ENCODE assay signal across 19 cellular contexts in genomic region chr9:109206670-109207069, GRCh38. TPM values are rescaled to one million over a fixed set of nuclear protein-coding genes. Genes with fewer than 3 reads are reported as not detected.
DNase-seq lines count a peak whose midpoint lies in the region; ATAC-seq and TF ChIP-seq lines count a peak whose summit lies in the region.
"Had no signal": no experiment of that assay in that cellular context is flagged by ENCODE, and none has a peak within 500 bp of the region (broad histone marks: within the 10 kb centered on the region; RNA-seq: fewer than 3 reads in every experiment).

No MANE protein-coding gene starts in this region.

- no peak overlapping the region for H3K27ac Mint-ChIP-seq in activated CD4-positive, alpha-beta T cell treated with anti-CD3 and anti-CD28 coated beads, Interleukin-2, amount 10 ng/mL, durations not matched to agents 24 days and 14 days
- no peak overlapping the region for H3K27ac Mint-ChIP-seq in WTC11
- H3K27ac Mint-ChIP-seq: activated naive CD4-positive, alpha-beta T cell treated with anti-CD3 and anti-CD28 coated beads, Interleukin-2, amount 10 ng/mL, durations not matched to agents 7 days and 5 days; T-helper 1 cell treated with Interleukin-12 subunit alpha and Interleukin-12 subunit beta and Interleukin-4 antibody, amounts not matched to agents 30 μg/mL and 1 μg/mL, for 36 hours had no signal

- TF ChIP-seq POLR2A in esophagus squamous epithelium (IDR thresholded peaks at IDR 0.05) = no peak
- no peak for TF ChIP-seq POLR2A in testis (IDR thresholded peaks at IDR 0.05)

- no peaks in the 10 kb centered on the region for H3K9me3 ChIP-seq in esophagus squamous epithelium
- H3K9me3 ChIP-seq in testis = no peaks in the 10 kb centered on the region
- H3K9me3 ChIP-seq: left lung, Peyer's patch, vagina had no signal

- H3K4me3 Mint-ChIP-seq in activated CD4-positive, alpha-beta T cell treated with anti-CD3 and anti-CD28 coated beads, Interleukin-2, amount 10 ng/mL, durations not matched to agents 24 days and 14 days = no peak overlapping the region
- H3K4me3 Mint-ChIP-seq in WTC11 = no peak overlapping the region
- H3K4me3 Mint-ChIP-seq: activated naive CD4-positive, alpha-beta T cell treated with anti-CD3 and anti-CD28 coated beads, Interleukin-2, amount 10 ng/mL, durations not matched to agents 7 days and 5 days; T-helper 1 cell treated with Interleukin-12 subunit alpha and Interleukin-12 subunit beta and Interleukin-4 antibody, amounts not matched to agents 30 μg/mL and 1 μg/mL, for 36 hours had no signal

- intact Hi-C loops in activated CD4-positive, alpha-beta T cell treated with anti-CD3 and anti-CD28 coated beads, Interleukin-2, amount 10 ng/mL, durations not matched to agents 24 days and 14 days (cut with micrococcal nuclease) = no loop called here
- intact Hi-C loops in left colon (cut with DNase I, micrococcal nuclease) (no loop called here), esophagus squamous epithelium (cut with DNase I) (no loop called here), testis (cut with DNase I; ENCODE audit: low total_unique reads) (no loop called here)

- CTCF ChIA-PET in WTC11 (lab: Charles Lee) = interaction anchor here (0.6 to 2.1 kb wide), 18 partner anchors 9 to 260 kb away, joined by 3 to 11 read pairs (median 4); partner anchors contain the start of gene TMEM245

- WGBS in esophagus squamous epithelium, 2 donors = 94 to 97% methylated on average over 2 of the region's 2 CpGs
- 88 to 98% methylated on average over 2 of the region's 2 CpGs for WGBS in testis, 2 donors

- H3K27ac ChIP-seq in esophagus squamous epithelium = no peak overlapping the region
- H3K27ac ChIP-seq in testis = no peak overlapping the region
- H3K27ac ChIP-seq: dorsolateral prefrontal cortex, left lung, Peyer's patch, vagina had no signal

- ATAC-seq in WTC11 (peak; percentile 98), left colon (peak; percentile 54), GM19463 (IDR thresholded peaks at IDR 0.05; ENCODE audit: unreplicated experiment) (no peak)
- ATAC-seq: left lung had no signal

- H3K9me3 Mint-ChIP-seq in activated CD4-positive, alpha-beta T cell treated with anti-CD3 and anti-CD28 coated beads, Interleukin-2, amount 10 ng/mL, durations not matched to agents 24 days and 14 days = no peaks in the 10 kb centered on the region
- H3K9me3 Mint-ChIP-seq in WTC11 = no peaks in the 10 kb centered on the region
- H3K9me3 Mint-ChIP-seq: activated naive CD4-positive, alpha-beta T cell treated with anti-CD3 and anti-CD28 coated beads, Interleukin-2, amount 10 ng/mL, durations not matched to agents 7 days and 5 days; T-helper 1 cell treated with Interleukin-12 subunit alpha and Interleukin-12 subunit beta and Interleukin-4 antibody, amounts not matched to agents 30 μg/mL and 1 μg/mL, for 36 hours had no signal

- POLR2A ChIA-PET in WTC11 (lab: Charles Lee) = no interaction called here

- H3K4me1 ChIP-seq in esophagus squamous epithelium = no peaks in the 10 kb centered on the region
- no peaks in the 10 kb centered on the region for H3K4me1 ChIP-seq in testis
- H3K4me1 ChIP-seq: left lung, Peyer's patch, vagina had no signal

- H3K36me3 Mint-ChIP-seq in activated CD4-positive, alpha-beta T cell treated with anti-CD3 and anti-CD28 coated beads, Interleukin-2, amount 10 ng/mL, durations not matched to agents 24 days and 14 days (ENCODE audit: low read depth) = no peaks in the 10 kb centered on the region
- no peaks in the 10 kb centered on the region for H3K36me3 Mint-ChIP-seq in WTC11
- H3K36me3 Mint-ChIP-seq: activated naive CD4-positive, alpha-beta T cell treated with anti-CD3 and anti-CD28 coated beads, Interleukin-2, amount 10 ng/mL, durations not matched to agents 7 days and 5 days had no signal

- no peaks in the 10 kb centered on the region for H3K4me1 Mint-ChIP-seq in activated CD4-positive, alpha-beta T cell treated with anti-CD3 and anti-CD28 coated beads, Interleukin-2, amount 10 ng/mL, durations not matched to agents 24 days and 14 days
- no peaks in the 10 kb centered on the region for H3K4me1 Mint-ChIP-seq in WTC11
- H3K4me1 Mint-ChIP-seq: activated naive CD4-positive, alpha-beta T cell treated with anti-CD3 and anti-CD28 coated beads, Interleukin-2, amount 10 ng/mL, durations not matched to agents 7 days and 5 days had no signal

- H3K36me3 ChIP-seq in esophagus squamous epithelium (no peaks in the 10 kb centered on the region), testis (ENCODE audit: low read depth, missing control alignments) (no peaks in the 10 kb centered on the region)
- H3K36me3 ChIP-seq: left lung, Peyer's patch, vagina had no signal

- H3K4me3 ChIP-seq in esophagus squamous epithelium (no peak overlapping the region), testis (no peak overlapping the region)
- H3K4me3 ChIP-seq: dorsolateral prefrontal cortex, left lung, Peyer's patch, vagina had no signal

- peaks cover 27% of the 10 kb centered on the region for H3K27me3 Mint-ChIP-seq in activated CD4-positive, alpha-beta T cell treated with anti-CD3 and anti-CD28 coated beads, Interleukin-2, amount 10 ng/mL, durations not matched to agents 24 days and 14 days
- H3K27me3 Mint-ChIP-seq in WTC11 (ENCODE audit: low read depth) = no peaks in the 10 kb centered on the region; the same call in 1 of the 2 replicates

- TF ChIP-seq CTCF in WTC11 (IDR thresholded peaks at IDR 0.05) (0 out of 2 replicates have a peak, but pooled peaks have one; percentile 26), esophagus squamous epithelium (IDR thresholded peaks at IDR 0.05) (no peak), testis (IDR thresholded peaks at IDR 0.05) (no peak)

- peak; percentile 28 for DNase-seq in activated CD4-positive, alpha-beta T cell treated with anti-CD3 and anti-CD28 coated beads for 48 hours
- no peak for DNase-seq in activated CD4-positive, alpha-beta T cell treated with anti-CD3 and anti-CD28 coated beads, Interleukin-2, amount 10 ng/mL, durations not matched to agents 24 days and 14 days
- DNase-seq in HT-29 (ENCODE audit: low spot score) = peak; percentile 31
- DNase-seq in WTC11 (ENCODE audit: low spot score) = peak; percentile 66
- DNase-seq in left colon = no peak
- no peak for DNase-seq in esophagus squamous epithelium (lab: John Stamatoyannopoulos, UW)
- DNase-seq in testis = no peak
- DNase-seq: ACHN; activated CD4-positive, alpha-beta T cell treated with anti-CD3 and anti-CD28 coated beads for 1 hour; activated naive CD4-positive, alpha-beta T cell treated with anti-CD3 and anti-CD28 coated beads, Interleukin-2, amount 10 ng/mL, durations not matched to agents 7 days and 5 days; dorsolateral prefrontal cortex; hippocampal formation; left lung; NCI-H187; NCI-H524; Peyer's patch had no signal

- H3K27me3 ChIP-seq in esophagus squamous epithelium = peaks cover 0 to 13% (median 0%) of the 10 kb centered on the region in 4 donors
- H3K27me3 ChIP-seq in testis = no peaks in the 10 kb centered on the region
- H3K27me3 ChIP-seq: dorsolateral prefrontal cortex, left lung, Peyer's patch, vagina had no signal

TF ChIP-seq in WTC11, 78 proteins besides CTCF, POLR2A, EP300 and RAD21 (continues in another document):
- TF ChIP-seq ZNF263 (CRISPR knock-in tag; IDR thresholded peaks at IDR 0.05; ENCODE audit: low read depth) = no peak
- no peak for TF ChIP-seq RELA (CRISPR knock-in tag; IDR thresholded peaks at IDR 0.05; ENCODE audit: borderline replicate concordance)
- no peak for TF ChIP-seq AR (CRISPR knock-in tag; IDR thresholded peaks at IDR 0.05)
- TF ChIP-seq ZNF512 (CRISPR knock-in tag; IDR thresholded peaks at IDR 0.05; ENCODE audit: borderline replicate concordance) = no peak
- TF ChIP-seq TCF7 (CRISPR knock-in tag; IDR thresholded peaks at IDR 0.05; ENCODE audit: low read depth) = no peak
- no peak for TF ChIP-seq NFE2L1 (CRISPR knock-in tag; IDR thresholded peaks at IDR 0.05)
- TF ChIP-seq JAZF1 (CRISPR knock-in tag; IDR thresholded peaks at IDR 0.05) = no peak

RNA-seq across cellular contexts. Expression of gene FRRS1L, which starts 39.6 kb away (rescaled TPM):
- total RNA-seq in activated CD4-positive, alpha-beta T cell treated with anti-CD3 and anti-CD28 coated beads, Interleukin-2, amount 10 ng/mL, durations not matched to agents 24 days and 14 days = not detected in 2 replicates
- not detected in 2 replicates for total RNA-seq in HT-29 (2014; rRNA removed; shearing (Covaris generic))
- 0.71 to 1.1 TPM (median 1.0 TPM) in 3 replicates for total RNA-seq in WTC11 (2021)
- under 1 TPM; 0.52 to 0.81 TPM for total RNA-seq in left colon
- total RNA-seq in esophagus squamous epithelium = 1 to 10 TPM in 1 of 4 donors, under 1 TPM in 2, not detected in 1; 0.04 to 1.5 (median 0.12) TPM
- 1 to 10 TPM; 5.3 to 9.3 TPM for total RNA-seq in testis
- polyA plus RNA-seq in testis (ENCODE audit: insufficient read depth, low read depth, low replicate concordance) = 6.0 TPM

Comparison
In these comparisons a context has a peak if more than half of its experiments do, and no peak if none do; other contexts are left out.
1. DNase-seq: peak in activated CD4-positive, alpha-beta T cell treated with anti-CD3 and anti-CD28 coated beads for 48 hours (single experiment), HT-29 (single experiment) and WTC11 (single experiment); none in activated CD4-positive, alpha-beta T cell treated with anti-CD3 and anti-CD28 coated beads, Interleukin-2, amount 10 ng/mL, durations not matched to agents 24 days and 14 days (single experiment), left colon (0 of 2), esophagus squamous epithelium (single experiment) and testis (single experiment).